In the genomic region with DNA sequence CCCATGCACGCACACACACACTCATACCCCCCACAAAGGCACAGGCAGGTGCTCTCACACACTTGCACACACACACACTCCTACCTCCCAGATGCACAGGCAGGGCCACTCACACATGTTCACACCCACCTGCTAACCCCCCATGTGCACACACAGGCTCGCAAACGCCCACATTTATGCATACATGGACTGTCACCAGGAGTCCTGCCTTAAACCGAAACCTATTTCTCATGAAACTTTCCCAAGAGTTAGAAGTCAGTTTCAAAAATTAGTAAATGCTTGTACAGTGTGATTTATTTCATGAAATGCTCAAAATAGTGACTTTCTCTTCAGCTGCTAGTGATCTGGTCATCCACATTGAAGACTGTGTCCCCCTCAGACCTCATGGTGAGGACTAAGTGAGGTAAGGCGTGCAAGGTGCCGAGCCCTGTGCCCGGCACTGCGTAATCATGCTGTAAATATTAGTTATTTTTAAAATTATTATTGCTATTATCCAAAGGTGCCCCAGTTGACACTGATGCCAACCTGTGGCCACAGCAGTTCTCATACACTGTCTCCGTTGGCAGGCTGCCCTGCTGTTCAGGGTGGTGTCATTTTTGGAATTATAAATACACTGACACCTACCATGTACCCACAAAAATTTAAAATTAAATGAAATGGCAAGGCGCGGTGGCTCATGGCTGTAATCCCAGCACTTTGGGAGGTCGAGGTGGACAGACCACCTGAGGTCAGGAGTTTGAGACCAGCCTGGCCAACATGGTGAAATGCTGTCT, we compare ENCODE assay signal across 8 cellular contexts. TPM values are rescaled to one million over a fixed set of nuclear protein-coding genes. Genes with fewer than 3 reads are reported as not detected.
DNase-seq lines count a peak whose midpoint lies in the region; ATAC-seq and TF ChIP-seq lines count a peak whose summit lies in the region.

No MANE protein-coding gene starts in this region.

- intact Hi-C loops in activated CD4-positive, alpha-beta T cell treated with anti-CD3 and anti-CD28 coated beads for 36 hours (cut with DNase I, micrococcal nuclease), result no loop called here
- intact Hi-C loops in prostate gland (cut with DNase I), result no loop called here

- H3K4me1 Mint-ChIP-seq in activated CD4-positive, alpha-beta T cell treated with anti-CD3 and anti-CD28 coated beads for 36 hours, result peaks cover 22% of the 10 kb centered on the region
- H3K4me1 Mint-ChIP-seq in activated T-helper 17 cell treated with anti-CD3 and anti-CD28 coated beads, Interleukin-2, amount 50 U/mL, for 72 hours, result peaks cover 13% of the 10 kb centered on the region

- H3K36me3 ChIP-seq in GM23248 (ENCODE audit: low read depth) (no peaks in the 10 kb centered on the region), prostate gland (no peaks in the 10 kb centered on the region)

- 90 to 92% methylated on average over 12 of the region's 12 CpGs for WGBS in GM23248 (ENCODE audit: low coverage in 1 of 2, low lambda C conversion rate in 2 of 2, missing lambda C conversion rate in 2 of 2), 2 experiments
- WGBS in prostate gland, result 82% methylated on average over 12 of the region's 12 CpGs

- H3K4me3 Mint-ChIP-seq in activated CD4-positive, alpha-beta T cell treated with anti-CD3 and anti-CD28 coated beads for 36 hours, result peak overlapping the region; percentile 0
- H3K4me3 Mint-ChIP-seq in activated T-helper 17 cell treated with anti-CD3 and anti-CD28 coated beads, Interleukin-2, amount 50 U/mL, for 72 hours, result peak overlapping the region; percentile 30

- no peaks in the 10 kb centered on the region for H3K27me3 Mint-ChIP-seq in activated CD4-positive, alpha-beta T cell treated with anti-CD3 and anti-CD28 coated beads for 36 hours
- no peaks in the 10 kb centered on the region for H3K27me3 Mint-ChIP-seq in activated T-helper 17 cell treated with anti-CD3 and anti-CD28 coated beads, Interleukin-2, amount 50 U/mL, for 72 hours

- no peaks in the 10 kb centered on the region for H3K9me3 Mint-ChIP-seq in activated CD4-positive, alpha-beta T cell treated with anti-CD3 and anti-CD28 coated beads for 36 hours (ENCODE audit: low read depth)
- no peaks in the 10 kb centered on the region for H3K9me3 Mint-ChIP-seq in activated T-helper 17 cell treated with anti-CD3 and anti-CD28 coated beads, Interleukin-2, amount 50 U/mL, for 72 hours

- peak; percentile 56 for DNase-seq in activated CD4-positive, alpha-beta T cell treated with anti-CD3 and anti-CD28 coated beads for 36 hours
- DNase-seq in activated CD4-positive, alpha-beta T cell treated with anti-CD3 and anti-CD28 coated beads for 1 hour, result no peak
- DNase-seq in stimulated activated CD4-positive, alpha-beta T cell treated with anti-CD3 and anti-CD28 coated beads, Interleukin-4, amount 100 ng/mL, for 4 hours, result peak; percentile 31 to 62
- DNase-seq in GM23248, result no peak
- no peak for DNase-seq in prostate gland (ENCODE audit: low spot score)

- H2AFZ ChIP-seq in GM23248, result no peak overlapping the region

- H3K9me3 ChIP-seq in GM23248 (ENCODE audit: low read depth), result no peaks in the 10 kb centered on the region
- H3K9me3 ChIP-seq in prostate gland, result no peaks in the 10 kb centered on the region

- in situ Hi-C loops in GM23248 (cut with MboI), result no loop called here

- no peak for TF ChIP-seq POLR2A in prostate gland (IDR thresholded peaks at IDR 0.05)

- H3K36me3 Mint-ChIP-seq in activated CD4-positive, alpha-beta T cell treated with anti-CD3 and anti-CD28 coated beads for 36 hours (ENCODE audit: low read depth), result peaks cover 2% of the 10 kb centered on the region
- H3K36me3 Mint-ChIP-seq in activated T-helper 17 cell treated with anti-CD3 and anti-CD28 coated beads, Interleukin-2, amount 50 U/mL, for 72 hours (ENCODE audit: low read depth), result no peaks in the 10 kb centered on the region

- H3K4me2 ChIP-seq in GM23248 (ENCODE audit: unreplicated experiment), result no peak overlapping the region

- ATAC-seq in activated CD4-positive, alpha-beta T cell treated with anti-CD3 and anti-CD28 coated beads for 36 hours, result peak; percentile 57
- ATAC-seq in HG02852 (IDR thresholded peaks at IDR 0.05; ENCODE audit: unreplicated experiment), result peak; percentile 47
- ATAC-seq in activated T-helper 17 cell treated with anti-CD3 and anti-CD28 coated beads, Interleukin-2, amount 50 U/mL, for 72 hours (replicated peaks), result peak; percentile 86
- no peak for ATAC-seq in GM18498 (IDR thresholded peaks at IDR 0.05; ENCODE audit: unreplicated experiment)

- H3K4me3 ChIP-seq in GM23248 (no peak overlapping the region), prostate gland (no peak overlapping the region)

- CTCF ChIA-PET in activated CD4-positive, alpha-beta T cell treated with anti-CD3 and anti-CD28 coated beads for 36 hours (lab: Charles Lee), result interaction anchor here (0.6 to 2.8 kb wide), 6 partner anchors 9 to 380 kb away, joined by 3 to 27 read pairs (median 4); a partner anchor contains a TSS

- H3K79me2 ChIP-seq in GM23248 (ENCODE audit: insufficient read depth), result no peaks in the 10 kb centered on the region

- no peak for TF ChIP-seq CTCF in prostate gland (IDR thresholded peaks at IDR 0.05)

- H3K27me3 ChIP-seq in GM23248 (replicated peaks; ENCODE audit: insufficient read depth), result no peaks in the 10 kb centered on the region
- H3K27me3 ChIP-seq in prostate gland (replicated peaks; ENCODE audit: insufficient read depth), result no peaks in the 10 kb centered on the region

- no peaks in the 10 kb centered on the region for H3F3A ChIP-seq in GM23248 (ENCODE audit: insufficient read depth)

- no peak overlapping the region for H3K27ac ChIP-seq in GM23248
- no peak overlapping the region for H3K27ac ChIP-seq in prostate gland

- POLR2A ChIA-PET in activated CD4-positive, alpha-beta T cell treated with anti-CD3 and anti-CD28 coated beads for 36 hours (lab: Charles Lee), result no interaction called here

- H4K20me1 ChIP-seq in GM23248 (ENCODE audit: insufficient read depth), result no peaks in the 10 kb centered on the region

- no peak overlapping the region for H3K9ac ChIP-seq in GM23248

- H3K4me1 ChIP-seq in GM23248 (ENCODE audit: insufficient read depth), result no peaks in the 10 kb centered on the region
- H3K4me1 ChIP-seq in prostate gland (replicated peaks), result peaks cover 3% of the 10 kb centered on the region

- H3K9me2 ChIP-seq in GM23248 (ENCODE audit: insufficient read depth), result no peaks in the 10 kb centered on the region

- H3K27ac Mint-ChIP-seq in activated CD4-positive, alpha-beta T cell treated with anti-CD3 and anti-CD28 coated beads for 36 hours, result peak overlapping the region; percentile 26
- H3K27ac Mint-ChIP-seq in activated T-helper 17 cell treated with anti-CD3 and anti-CD28 coated beads, Interleukin-2, amount 50 U/mL, for 72 hours, result peak overlapping the region; percentile 4

RNA-seq across cellular contexts. Expression of a gene that starts 12.4 kb away (rescaled TPM):
- 10 to 100 TPM in 1 of 2 experiments, 1 to 10 TPM in 1; 7.1 to 11.3 TPM for total RNA-seq in activated CD4-positive, alpha-beta T cell treated with anti-CD3 and anti-CD28 coated beads for 36 hours
- total RNA-seq in activated T-helper 17 cell treated with anti-CD3 and anti-CD28 coated beads, Interleukin-2, amount 50 U/mL, for 72 hours, result 1 to 10 TPM; 7.5 to 8.7 TPM
- total RNA-seq in GM23248 (2014; rRNA removed; shearing (Covaris generic)), result 4.8 and 6.1 TPM in 2 replicates
- 2.4 and 2.8 TPM in 2 replicates for polyA plus RNA-seq in GM23248 (2016; fragmentation: Nextera tagmentation; extraction: Ambion mirVana)
- total RNA-seq in prostate gland, result 10 to 100 TPM in 1 of 2 donors, 1 to 10 TPM in 1; 9.2 to 13.9 TPM

RNA-seq across cellular contexts. Expression of a gene that starts 33.2 kb away (rescaled TPM):
- 1 to 10 TPM; 4.8 to 5.7 TPM for total RNA-seq in activated CD4-positive, alpha-beta T cell treated with anti-CD3 and anti-CD28 coated beads for 36 hours
- 1 to 10 TPM; 8.2 to 8.5 TPM for total RNA-seq in activated T-helper 17 cell treated with anti-CD3 and anti-CD28 coated beads, Interleukin-2, amount 50 U/mL, for 72 hours
- total RNA-seq in GM23248 (2014; rRNA removed; shearing (Covaris generic)), result 24.6 and 29.5 TPM in 2 replicates
- polyA plus RNA-seq in GM23248 (2016; fragmentation: Nextera tagmentation; extraction: Ambion mirVana), result 22.3 and 25.5 TPM in 2 replicates
- 10 to 100 TPM; 26.1 to 26.8 TPM for total RNA-seq in prostate gland

RNA-seq across cellular contexts. Expression of a gene that starts 43.0 kb away (rescaled TPM):
- total RNA-seq in activated CD4-positive, alpha-beta T cell treated with anti-CD3 and anti-CD28 coated beads for 36 hours, result 10 to 100 TPM; 19.2 to 31.2 TPM
- 10 to 100 TPM; 17.9 to 22.0 TPM for total RNA-seq in activated T-helper 17 cell treated with anti-CD3 and anti-CD28 coated beads, Interleukin-2, amount 50 U/mL, for 72 hours
- total RNA-seq in GM23248 (2014; rRNA removed; shearing (Covaris generic)), result 5.0 and 5.2 TPM in 2 replicates
- polyA plus RNA-seq in GM23248 (2016; fragmentation: Nextera tagmentation; extraction: Ambion mirVana), result 0.94 and 0.98 TPM in 2 replicates
- 10 to 100 TPM; 29.7 to 29.8 TPM for total RNA-seq in prostate gland

Comparison
In these comparisons a context has a peak if more than half of its experiments do, and no peak if none do; other contexts are left out.
1. DNase-seq: peak in activated CD4-positive, alpha-beta T cell treated with anti-CD3 and anti-CD28 coated beads for 36 hours (single experiment) and stimulated activated CD4-positive, alpha-beta T cell treated with anti-CD3 and anti-CD28 coated beads, Interleukin-4, amount 100 ng/mL, for 4 hours (2 of 2); none in activated CD4-positive, alpha-beta T cell treated with anti-CD3 and anti-CD28 coated beads for 1 hour (single experiment), GM23248 (single experiment) and prostate gland (single experiment).